21 cellular contexts compared by ENCODE assay signal in the genomic region with DNA sequence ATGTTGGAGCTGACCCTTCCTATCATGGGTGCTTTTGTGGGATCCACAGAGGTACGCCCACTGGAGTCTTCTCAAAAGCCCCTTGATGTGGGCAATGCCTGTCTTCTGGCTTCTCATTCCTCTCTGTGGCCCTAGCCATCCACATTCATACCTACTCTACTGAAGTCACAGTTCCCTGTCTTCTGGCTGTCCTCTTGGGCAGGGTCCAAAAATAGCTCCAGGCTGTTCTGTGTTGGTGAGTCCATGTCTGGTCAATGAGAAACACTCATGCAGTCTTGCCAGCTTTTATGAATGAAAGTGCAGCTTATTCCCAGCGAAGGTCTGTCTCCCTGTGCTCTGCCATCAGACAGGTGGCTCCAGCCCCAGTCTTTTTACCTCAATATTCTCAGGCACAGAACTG.
DNase-seq lines count a peak whose midpoint lies in the region; ATAC-seq, FAIRE-seq and TF ChIP-seq lines count a peak whose summit lies in the region.
"Had no signal": no experiment of that assay in that cellular context is flagged by ENCODE, and none has a peak within 500 bp of the region (broad histone marks: within the 10 kb centered on the region; RNA-seq: fewer than 3 reads in every experiment).

No MANE protein-coding gene starts in this region.

- DNase-seq in left ventricle myocardium superior (no peak), left ventricle myocardium inferior (no peak), SK-N-MC (ENCODE audit: low read depth, low spot score) (no peak), kidney (no peak), aorta (no peak), GDM1 (lab: John Stamatoyannopoulos, UW) (no peak)
- DNase-seq: CD4-positive, CD25-positive, alpha-beta regulatory T cell; DMS79; H9; NCI-H1092 treated with DMSO at 0.1 percent for 48 hours; NCI-H2029 treated with DMSO at 0.1 percent for 48 hours; NCI-H446; SHP77; SW 1271 had no signal

- H3K9ac ChIP-seq in SK-N-MC (ENCODE audit: insufficient read length) (no peak overlapping the region), kidney (ENCODE audit: low read length in 2 of 2) (no peak overlapping the region)
- H3K9ac ChIP-seq: KMS-11 had no signal

- no peaks in the 10 kb centered on the region for H3K27me3 ChIP-seq in left ventricle myocardium inferior (ENCODE audit: low read depth)
- no peaks in the 10 kb centered on the region for H3K27me3 ChIP-seq in aorta (ENCODE audit: control insufficient read depth in 1 of 2, insufficient read depth in 2 of 2, low read length in 1 of 2)

- H3K36me3 ChIP-seq in left ventricle myocardium inferior (no peaks in the 10 kb centered on the region), SK-N-MC (ENCODE audit: insufficient read depth, low read length) (no peaks in the 10 kb centered on the region), kidney (ENCODE audit: control insufficient read depth in 1 of 2, insufficient read depth in 2 of 2, low read length in 2 of 2) (no peaks in the 10 kb centered on the region), aorta (ENCODE audit: control insufficient read depth in 1 of 2, insufficient read depth in 2 of 2, low read length in 1 of 2) (no peaks in the 10 kb centered on the region)

- intact Hi-C loops in left ventricle myocardium superior (cut with micrococcal nuclease), result no loop called here
- intact Hi-C loops in left ventricle myocardium inferior (cut with micrococcal nuclease), result no loop called here
- intact Hi-C loops in kidney (cut with DNase I), result no loop called here
- intact Hi-C loops in aorta (cut with DNase I), result no loop called here

- WGBS in aorta, 2 donors, result 74 to 82% methylated on average over 2 of the region's 2 CpGs

- peak; percentile 55 for ATAC-seq in left ventricle myocardium superior
- peak; percentile 52 for ATAC-seq in aorta (ENCODE audit: low FRiP score)
- ATAC-seq in HG03442 (IDR thresholded peaks at IDR 0.05; ENCODE audit: unreplicated experiment), result no peak
- ATAC-seq in GM21360 (IDR thresholded peaks at IDR 0.05; ENCODE audit: unreplicated experiment), result no peak

- FAIRE-seq in kidney (lab: Jason Lieb, UNC), result no peak
- FAIRE-seq: A204.1, GM12891, GM18507, GM19239 had no signal

- TF ChIP-seq CTCF in left ventricle myocardium inferior (IDR thresholded peaks at IDR 0.05; ENCODE audit: borderline replicate concordance), result no peak
- TF ChIP-seq CTCF in kidney (IDR thresholded peaks at IDR 0.05; ENCODE audit: borderline replicate concordance, extremely low read depth, insufficient read depth), result no peak

- H3K4me1 ChIP-seq in left ventricle myocardium inferior (no peaks in the 10 kb centered on the region), kidney (ENCODE audit: control insufficient read depth in 1 of 2, insufficient read depth in 1 of 2, low read depth in 1 of 2, low read length in 2 of 2) (no peaks in the 10 kb centered on the region), aorta (ENCODE audit: control insufficient read depth in 1 of 2, insufficient read depth in 2 of 2, low read length in 2 of 2) (no peaks in the 10 kb centered on the region)

- H3K9me3 ChIP-seq in left ventricle myocardium inferior (replicated peaks), result no peaks in the 10 kb centered on the region
- H3K9me3 ChIP-seq in SK-N-MC (ENCODE audit: low read depth, low read length), result no peaks in the 10 kb centered on the region
- H3K9me3 ChIP-seq in kidney (ENCODE audit: control insufficient read depth in 1 of 2, low read length in 2 of 2), result no peaks in the 10 kb centered on the region
- no peaks in the 10 kb centered on the region for H3K9me3 ChIP-seq in aorta (ENCODE audit: control insufficient read depth, low read length)

- H3K4me3 ChIP-seq in left ventricle myocardium inferior, result no peak overlapping the region
- no peak overlapping the region for H3K4me3 ChIP-seq in SK-N-MC
- H3K4me3 ChIP-seq in kidney (ENCODE audit: low read length in 2 of 2), result peak overlapping the region in 1 of 2 donors; percentile 29
- no peak overlapping the region for H3K4me3 ChIP-seq in aorta (ENCODE audit: low read length in 2 of 2)

- H3K27ac ChIP-seq in left ventricle myocardium inferior (replicated peaks), result no peak overlapping the region
- H3K27ac ChIP-seq in SK-N-MC, result peak overlapping the region; percentile 98; the same call in 1 of the 2 replicates
- peak overlapping the region; percentile 55 to 67 for H3K27ac ChIP-seq in kidney (ENCODE audit: low read depth in 2 of 2, low read length in 2 of 2)
- H3K27ac ChIP-seq in aorta (ENCODE audit: low read depth in 1 of 2, low read length in 2 of 2), result no peak overlapping the region
- H3K27ac ChIP-seq: KMS-11 had no signal

Comparison
In these comparisons a context has a peak if more than half of its experiments do, and no peak if none do; other contexts are left out.
1. ATAC-seq: peak in left ventricle myocardium superior (single experiment) and aorta (single experiment); none in HG03442 (single experiment) and GM21360 (single experiment).
2. H3K27ac ChIP-seq: peak in SK-N-MC (single experiment) and kidney (2 of 2); none in left ventricle myocardium inferior (single experiment) and aorta (0 of 2).